Comparison of ENCODE assay signal across 8 cellular contexts in the genomic region with DNA sequence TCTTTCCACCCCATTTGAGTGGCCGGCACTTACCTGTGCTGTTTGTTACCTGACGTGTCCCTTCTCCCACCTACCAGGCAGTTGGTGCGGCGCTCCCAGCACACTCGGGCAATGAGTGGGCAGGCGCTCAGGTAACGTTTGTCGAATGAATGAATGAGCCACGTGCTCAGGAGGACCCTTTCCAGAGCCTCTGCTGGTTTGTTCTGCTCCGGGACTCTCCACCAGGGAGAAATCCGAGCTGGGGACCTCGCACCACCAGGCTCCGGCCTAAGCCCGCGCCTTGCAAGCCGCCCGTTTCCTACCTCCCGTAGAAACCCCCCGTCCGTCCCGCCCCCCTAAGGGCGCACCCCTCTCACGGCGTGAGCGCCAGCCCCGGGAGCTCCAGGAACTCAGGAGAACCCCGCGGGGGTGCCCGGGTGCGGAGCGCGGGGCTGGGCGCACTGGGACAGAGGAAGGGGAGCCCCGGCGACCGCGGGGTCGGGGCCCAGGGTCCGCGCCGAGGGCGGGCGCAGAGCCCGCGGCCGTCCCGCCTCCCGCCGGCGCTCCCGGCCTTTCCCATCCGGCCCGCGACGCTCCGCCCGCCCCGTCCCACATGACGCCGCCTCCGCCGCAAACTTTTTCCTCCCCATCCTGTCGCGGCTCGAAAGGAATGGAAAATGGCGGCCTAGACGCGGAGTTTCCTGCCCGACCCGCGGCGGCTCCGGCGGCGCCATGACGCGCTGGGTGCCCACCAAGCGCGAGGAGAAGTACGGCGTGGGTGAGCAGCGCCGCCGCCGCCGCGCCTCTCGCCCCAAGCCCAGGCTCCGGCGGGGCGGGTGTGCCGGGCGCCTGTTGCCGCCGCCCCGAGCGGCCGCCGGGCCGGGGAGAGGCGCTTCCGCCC. TPM values are rescaled to one million over a fixed set of nuclear protein-coding genes. Genes with fewer than 3 reads are reported as not detected.
DNase-seq lines count a peak whose midpoint lies in the region; ATAC-seq and TF ChIP-seq lines count a peak whose summit lies in the region.

A gene (plus strand): TSS at position 622 of the 880 bp plus-strand sequence. CDS start 90 bp downstream, at position 712.

- peak within 1 kb of the TSS; percentile 75 for H3K4me3 ChIP-seq in SK-N-MC
- H3K4me3 ChIP-seq in lung: peak within 1 kb of the TSS; percentile 82
- H3K4me3 ChIP-seq in suprapubic skin: peak within 1 kb of the TSS; percentile 97

- in situ Hi-C loops in GM13976 (cut with MboI; ENCODE audit: low sequenced_read_pairs, unreplicated experiment): no loop called here

- H3K4me1 ChIP-seq in lung (ENCODE audit: control insufficient read depth in 2 of 2, insufficient read depth in 2 of 2, low read length in 2 of 2) (peaks cover 0 to 25% of the 10 kb centered on the region in 2 donors), suprapubic skin (peaks cover 64% of the 10 kb centered on the region)

- peak within 1 kb of the TSS; percentile 59 for H3K9ac ChIP-seq in SK-N-MC (ENCODE audit: insufficient read length)

- DNase-seq in NCI-H748 (lab: John Stamatoyannopoulos, UW; ENCODE audit: unreplicated experiment) (peak; percentile 56), NCI-H748 treated with DMSO at 0.1 percent for 48 hours (lab: John Stamatoyannopoulos, UW) (no peak), SK-N-MC (ENCODE audit: low read depth, low spot score) (no peak), epidermal melanocyte (ENCODE audit: insufficient read length, low spot score) (peak; percentile 77), lung (ENCODE audit: low spot score) (peak; percentile 75), suprapubic skin (ENCODE audit: low spot score in 2 of 2) (peak; percentile 79 to 85), COR-L47 (lab: John Stamatoyannopoulos, UW) (no peak), GM13976 (ENCODE audit: low spot score) (no peak)

- H3K36me3 ChIP-seq in SK-N-MC (ENCODE audit: insufficient read depth, low read length) (no peaks in the 10 kb centered on the region), lung (ENCODE audit: control insufficient read depth in 2 of 2, insufficient read depth in 2 of 2, low read length in 2 of 2) (no peaks in the 10 kb centered on the region), suprapubic skin (no peaks in the 10 kb centered on the region)

- 0 to 2% methylated on average over 66 to 102 of the region's 102 CpGs for WGBS in lung, 2 donors
- 3% methylated on average over 27 of the region's 102 CpGs for WGBS in suprapubic skin

- no peak for TF ChIP-seq CTCF in lung (IDR thresholded peaks at IDR 0.05; ENCODE audit: control extremely low read depth, extremely low read depth)
- no peak for TF ChIP-seq CTCF in suprapubic skin (IDR thresholded peaks at IDR 0.05)
- TF ChIP-seq CTCF in GM13976 (IDR thresholded peaks at IDR 0.05; ENCODE audit: borderline replicate concordance, control extremely low read depth, extremely low read depth, insufficient read depth, missing control alignments): no peak

- no peak for TF ChIP-seq POLR2A in suprapubic skin (IDR thresholded peaks at IDR 0.05)

- no peak for TF ChIP-seq EP300 in suprapubic skin (IDR thresholded peaks at IDR 0.05)

- H3K27me3 ChIP-seq in lung (ENCODE audit: control insufficient read depth, insufficient read depth) (no peaks in the 10 kb centered on the region), suprapubic skin (no peaks in the 10 kb centered on the region)

- peak; percentile 85 for ATAC-seq in lung (ENCODE audit: insufficient read depth, low FRiP score)

- H3K9me3 ChIP-seq in SK-N-MC (ENCODE audit: low read depth, low read length) (no peaks in the 10 kb centered on the region), lung (ENCODE audit: control insufficient read depth in 2 of 2, insufficient read depth in 1 of 2, low read length in 1 of 2) (no peaks in the 10 kb centered on the region), suprapubic skin (no peaks in the 10 kb centered on the region)

- no peak within 1 kb of the TSS for H3K27ac ChIP-seq in SK-N-MC
- peak within 1 kb of the TSS; percentile 76 to 84 for H3K27ac ChIP-seq in lung (ENCODE audit: low read depth in 1 of 2, low read length in 1 of 2)
- H3K27ac ChIP-seq in suprapubic skin: peak within 1 kb of the TSS; percentile 90

RNA-seq across cellular contexts. Expression of the gene that starts here (rescaled TPM):
- total RNA-seq in lung (100 to 1,000 TPM in 1 of 2 donors, 10 to 100 TPM in 1; 47.7 to 102 TPM), suprapubic skin (100 to 1,000 TPM in 1 of 4 donors, 10 to 100 TPM in 3; 60.6 to 136 (median 92.7) TPM)
- 10 to 100 TPM; 11.2 to 13.3 TPM for polyA plus RNA-seq in lung

Comparison
In these comparisons a context has a peak if more than half of its experiments do, and no peak if none do; other contexts are left out.
1. DNase-seq: peak in NCI-H748 (single experiment), epidermal melanocyte (single experiment), lung (single experiment) and suprapubic skin (2 of 2); none in NCI-H748 treated with DMSO at 0.1 percent for 48 hours (single experiment), SK-N-MC (single experiment), COR-L47 (single experiment) and GM13976 (single experiment).
2. Peak in every context shown above with its lines, with median percentiles within 50 percentile points of each other: H3K4me3 ChIP-seq.